ENCODE assay signal across 8 cellular contexts in genomic region chr18:30597202-30597601, GRCh38.
"Had no signal": no experiment of that assay in that cellular context is flagged by ENCODE, and none has a peak within 500 bp of the region (broad histone marks: within the 10 kb centered on the region; RNA-seq: fewer than 3 reads in every experiment).

No MANE protein-coding gene starts in this region.

- H3K4me3 ChIP-seq: GM12878 had no signal

- ATAC-seq: GM12878 had no signal

- DNase-seq: GDM1, GF-D8 had no signal

- FAIRE-seq: G401.6, GM12878, GM12891, GM12892, GM18507, GM19239 had no signal
